ENCODE assay signal across 1 cellular context in the genomic region with DNA sequence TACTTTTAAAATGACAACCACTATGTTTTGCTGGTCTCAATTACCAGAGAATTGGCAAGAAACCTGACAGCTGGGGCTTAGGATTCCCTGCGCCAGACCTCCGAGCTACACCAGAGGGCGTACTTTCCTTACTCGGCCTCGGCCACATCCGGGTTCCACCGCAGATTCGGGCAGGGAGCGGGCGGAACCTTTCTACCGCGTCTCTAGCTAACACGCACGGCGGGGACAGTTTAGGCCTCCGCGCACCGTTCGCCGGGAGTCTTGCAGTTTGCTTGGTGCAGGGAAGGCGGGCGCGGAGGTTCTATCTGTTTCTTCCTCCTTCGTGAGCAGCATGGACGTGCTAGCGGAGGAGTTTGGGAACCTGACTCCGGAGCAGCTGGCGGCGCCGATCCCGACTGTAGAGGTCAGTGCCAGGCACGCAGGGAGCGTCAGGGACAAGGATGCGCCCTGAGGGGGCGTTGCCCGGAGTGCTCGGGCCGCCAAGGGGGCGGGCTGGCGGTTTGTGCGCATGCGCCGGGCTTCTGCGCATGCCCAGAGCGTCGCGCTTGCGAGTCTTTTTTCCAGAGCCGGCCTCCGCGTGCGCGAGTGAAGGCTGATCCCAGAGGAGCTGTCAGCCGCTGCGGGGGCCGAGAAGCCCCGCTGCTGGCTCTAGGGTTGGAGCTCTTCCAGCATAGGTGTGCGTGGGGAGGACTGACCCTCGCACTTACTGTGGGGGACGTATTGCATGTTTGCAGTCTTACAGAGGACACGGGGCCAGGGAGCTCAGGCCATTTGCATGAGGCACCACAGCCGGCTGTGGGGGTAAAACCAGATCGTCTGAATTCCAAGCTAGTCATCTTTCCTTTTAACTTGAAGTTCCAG.
TF ChIP-seq lines count a peak whose summit lies in the region.

POLR3B (plus strand) TSS at position 200 of the 861 bp plus-strand sequence; CDS start at position 332, 132 bp downstream.

TF ChIP-seq in GM12878, 131 proteins besides CTCF, POLR2A, EP300 and RAD21 (continued from another document and continues in another):
- peak; percentile 51 for TF ChIP-seq BCL3 (IDR thresholded peaks at IDR 0.05; ENCODE audit: borderline replicate concordance, insufficient read depth, low read depth, low read length, poor library complexity, severe bottlenecking)
- peak; percentile 64 for TF ChIP-seq MEF2B (IDR thresholded peaks at IDR 0.05; ENCODE audit: partially characterized antibody, poor library complexity, severe bottlenecking)
- peak; percentile 72 for TF ChIP-seq TCF12 (IDR thresholded peaks at IDR 0.05; ENCODE audit: low read depth, low read length)
- TF ChIP-seq CEBPB (IDR thresholded peaks at IDR 0.05; ENCODE audit: borderline replicate concordance in 1 of 2, low read depth in 2 of 2, low read length in 2 of 2): no peak
- TF ChIP-seq ZNF207 (IDR thresholded peaks at IDR 0.05; ENCODE audit: borderline replicate concordance): peak; percentile 88; the same call in 1 of the 2 replicates
- TF ChIP-seq POLR2AphosphoS2 (IDR thresholded peaks at IDR 0.05; ENCODE audit: low read depth, low read length): peak; percentile 76; the same call in 1 of the 2 replicates
- no peak for TF ChIP-seq MYB (IDR thresholded peaks at IDR 0.05; ENCODE audit: borderline replicate concordance, low read depth, low read length)
- peak; percentile 86 for TF ChIP-seq RELA (IDR thresholded peaks at IDR 0.05; ENCODE audit: borderline replicate concordance, partially characterized antibody)
- peak; percentile 49 to 70; a peak in 3 of 4 replicates for TF ChIP-seq BHLHE40 (IDR thresholded peaks at IDR 0.05; ENCODE audit: borderline replicate concordance in 1 of 2, low read depth in 2 of 2, low read length in 1 of 2)
- TF ChIP-seq SPI1 (IDR thresholded peaks at IDR 0.05; ENCODE audit: borderline replicate concordance, insufficient read depth, low read depth, low read length): no peak
- TF ChIP-seq NR2C1 (IDR thresholded peaks at IDR 0.05): peak; percentile 60
- no peak for TF ChIP-seq CBX3 (IDR thresholded peaks at IDR 0.05; ENCODE audit: borderline replicate concordance, low read depth)
- no peak for TF ChIP-seq HDAC6 (IDR thresholded peaks at IDR 0.05; ENCODE audit: unreplicated experiment)
- peak; percentile 24 to 89; a peak in 2 of 4 replicates for TF ChIP-seq SRF (IDR thresholded peaks at IDR 0.05; ENCODE audit: low read depth in 2 of 2, low read length in 2 of 2)
- TF ChIP-seq IRF4 (IDR thresholded peaks at IDR 0.05; ENCODE audit: low read depth, low read length): peak; percentile 85
- TF ChIP-seq SREBF1 (IDR thresholded peaks at IDR 0.05; ENCODE audit: low read length): peak; percentile 54; the same call in 1 of the 2 replicates
- TF ChIP-seq GABPA (IDR thresholded peaks at IDR 0.05; ENCODE audit: low read depth): peak; percentile 94
- TF ChIP-seq RFX5 (IDR thresholded peaks at IDR 0.05; ENCODE audit: low read depth, low read length): peak; percentile 64; the same call in 1 of the 2 replicates
- TF ChIP-seq, protein P1, sequence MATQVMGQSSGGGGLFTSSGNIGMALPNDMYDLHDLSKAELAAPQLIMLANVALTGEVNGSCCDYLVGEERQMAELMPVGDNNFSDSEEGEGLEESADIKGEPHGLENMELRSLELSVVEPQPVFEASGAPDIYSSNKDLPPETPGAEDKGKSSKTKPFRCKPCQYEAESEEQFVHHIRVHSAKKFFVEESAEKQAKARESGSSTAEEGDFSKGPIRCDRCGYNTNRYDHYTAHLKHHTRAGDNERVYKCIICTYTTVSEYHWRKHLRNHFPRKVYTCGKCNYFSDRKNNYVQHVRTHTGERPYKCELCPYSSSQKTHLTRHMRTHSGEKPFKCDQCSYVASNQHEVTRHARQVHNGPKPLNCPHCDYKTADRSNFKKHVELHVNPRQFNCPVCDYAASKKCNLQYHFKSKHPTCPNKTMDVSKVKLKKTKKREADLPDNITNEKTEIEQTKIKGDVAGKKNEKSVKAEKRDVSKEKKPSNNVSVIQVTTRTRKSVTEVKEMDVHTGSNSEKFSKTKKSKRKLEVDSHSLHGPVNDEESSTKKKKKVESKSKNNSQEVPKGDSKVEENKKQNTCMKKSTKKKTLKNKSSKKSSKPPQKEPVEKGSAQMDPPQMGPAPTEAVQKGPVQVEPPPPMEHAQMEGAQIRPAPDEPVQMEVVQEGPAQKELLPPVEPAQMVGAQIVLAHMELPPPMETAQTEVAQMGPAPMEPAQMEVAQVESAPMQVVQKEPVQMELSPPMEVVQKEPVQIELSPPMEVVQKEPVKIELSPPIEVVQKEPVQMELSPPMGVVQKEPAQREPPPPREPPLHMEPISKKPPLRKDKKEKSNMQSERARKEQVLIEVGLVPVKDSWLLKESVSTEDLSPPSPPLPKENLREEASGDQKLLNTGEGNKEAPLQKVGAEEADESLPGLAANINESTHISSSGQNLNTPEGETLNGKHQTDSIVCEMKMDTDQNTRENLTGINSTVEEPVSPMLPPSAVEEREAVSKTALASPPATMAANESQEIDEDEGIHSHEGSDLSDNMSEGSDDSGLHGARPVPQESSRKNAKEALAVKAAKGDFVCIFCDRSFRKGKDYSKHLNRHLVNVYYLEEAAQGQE (IDR thresholded peaks at IDR 0.05; ENCODE audit: low read depth, low read length): no peak
- no peak; a peak in 1 of 4 replicates for TF ChIP-seq ETV6 (conservative IDR thresholded peaks at IDR 0.05 in 1 of 2, IDR thresholded peaks at IDR 0.05 in 1 of 2; ENCODE audit: borderline replicate concordance in 1 of 2, low read depth in 1 of 2)
- TF ChIP-seq BCLAF1 (IDR thresholded peaks at IDR 0.05): no peak
- TF ChIP-seq, protein P2, sequence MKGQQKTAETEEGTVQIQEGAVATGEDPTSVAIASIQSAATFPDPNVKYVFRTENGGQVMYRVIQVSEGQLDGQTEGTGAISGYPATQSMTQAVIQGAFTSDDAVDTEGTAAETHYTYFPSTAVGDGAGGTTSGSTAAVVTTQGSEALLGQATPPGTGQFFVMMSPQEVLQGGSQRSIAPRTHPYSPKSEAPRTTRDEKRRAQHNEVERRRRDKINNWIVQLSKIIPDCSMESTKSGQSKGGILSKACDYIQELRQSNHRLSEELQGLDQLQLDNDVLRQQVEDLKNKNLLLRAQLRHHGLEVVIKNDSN (IDR thresholded peaks at IDR 0.05; ENCODE audit: borderline replicate concordance, extremely low read length, insufficient read depth, low read depth, low read length): no peak
- TF ChIP-seq TARDBP (IDR thresholded peaks at IDR 0.05; ENCODE audit: borderline replicate concordance): peak; percentile 69; the same call in 1 of the 2 replicates
- no peak for TF ChIP-seq MTA3 (IDR thresholded peaks at IDR 0.05; ENCODE audit: borderline replicate concordance, low read length)
- peak; percentile 55 for TF ChIP-seq ATF7 (IDR thresholded peaks at IDR 0.05; ENCODE audit: low read depth)
- peak; percentile 73 for TF ChIP-seq CREB1 (IDR thresholded peaks at IDR 0.05; ENCODE audit: low read depth)
- no peak for TF ChIP-seq CHD4 (IDR thresholded peaks at IDR 0.05)
- peak; percentile 87 for TF ChIP-seq CBFB (IDR thresholded peaks at IDR 0.05; ENCODE audit: low read depth)
- TF ChIP-seq, protein P3, sequence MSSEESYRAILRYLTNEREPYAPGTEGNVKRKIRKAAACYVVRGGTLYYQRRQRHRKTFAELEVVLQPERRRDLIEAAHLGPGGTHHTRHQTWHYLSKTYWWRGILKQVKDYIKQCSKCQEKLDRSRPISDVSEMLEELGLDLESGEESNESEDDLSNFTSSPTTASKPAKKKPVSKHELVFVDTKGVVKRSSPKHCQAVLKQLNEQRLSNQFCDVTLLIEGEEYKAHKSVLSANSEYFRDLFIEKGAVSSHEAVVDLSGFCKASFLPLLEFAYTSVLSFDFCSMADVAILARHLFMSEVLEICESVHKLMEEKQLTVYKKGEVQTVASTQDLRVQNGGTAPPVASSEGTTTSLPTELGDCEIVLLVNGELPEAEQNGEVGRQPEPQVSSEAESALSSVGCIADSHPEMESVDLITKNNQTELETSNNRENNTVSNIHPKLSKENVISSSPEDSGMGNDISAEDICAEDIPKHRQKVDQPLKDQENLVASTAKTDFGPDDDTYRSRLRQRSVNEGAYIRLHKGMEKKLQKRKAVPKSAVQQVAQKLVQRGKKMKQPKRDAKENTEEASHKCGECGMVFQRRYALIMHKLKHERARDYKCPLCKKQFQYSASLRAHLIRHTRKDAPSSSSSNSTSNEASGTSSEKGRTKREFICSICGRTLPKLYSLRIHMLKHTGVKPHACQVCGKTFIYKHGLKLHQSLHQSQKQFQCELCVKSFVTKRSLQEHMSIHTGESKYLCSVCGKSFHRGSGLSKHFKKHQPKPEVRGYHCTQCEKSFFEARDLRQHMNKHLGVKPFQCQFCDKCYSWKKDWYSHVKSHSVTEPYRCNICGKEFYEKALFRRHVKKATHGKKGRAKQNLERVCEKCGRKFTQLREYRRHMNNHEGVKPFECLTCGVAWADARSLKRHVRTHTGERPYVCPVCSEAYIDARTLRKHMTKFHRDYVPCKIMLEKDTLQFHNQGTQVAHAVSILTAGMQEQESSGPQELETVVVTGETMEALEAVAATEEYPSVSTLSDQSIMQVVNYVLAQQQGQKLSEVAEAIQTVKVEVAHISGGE (CRISPR knock-in tag; IDR thresholded peaks at IDR 0.05): peak; percentile 93
- TF ChIP-seq NBN (IDR thresholded peaks at IDR 0.05): peak; percentile 98
- peak; percentile 99 for TF ChIP-seq IKZF1 (conservative IDR thresholded peaks at IDR 0.05)
- TF ChIP-seq ZNF687 (IDR thresholded peaks at IDR 0.05): peak; percentile 65
- no peak for TF ChIP-seq USF2 (IDR thresholded peaks at IDR 0.05; ENCODE audit: borderline replicate concordance, low read depth, low read length)
- TF ChIP-seq YY1 (IDR thresholded peaks at IDR 0.05; ENCODE audit: low read depth, low read length): peak; percentile 88
- peak; percentile 92 for TF ChIP-seq SIN3A (IDR thresholded peaks at IDR 0.05; ENCODE audit: low read depth, low read length)
- no peak for TF ChIP-seq SMAD1 (IDR thresholded peaks at IDR 0.05; ENCODE audit: low read depth, partially characterized antibody)
- TF ChIP-seq LARP7 (IDR thresholded peaks at IDR 0.05): peak; percentile 96
- no peak for TF ChIP-seq ZNF622 (IDR thresholded peaks at IDR 0.05)
- TF ChIP-seq TBL1XR1 (IDR thresholded peaks at IDR 0.05; ENCODE audit: low read depth, low read length): peak; percentile 68; the same call in 1 of the 2 replicates
- peak; percentile 80 for TF ChIP-seq NR2F1 (conservative IDR thresholded peaks at IDR 0.05)
- no peak for TF ChIP-seq MTA2 (IDR thresholded peaks at IDR 0.05; ENCODE audit: low read depth)
- peak; percentile 38 to 76 for TF ChIP-seq EGR1 (IDR thresholded peaks at IDR 0.05; ENCODE audit: borderline replicate concordance in 1 of 2, low read depth in 2 of 2, low read length in 2 of 2)
- peak; percentile 89 for TF ChIP-seq NRF1 (conservative IDR thresholded peaks at IDR 0.05; ENCODE audit: low read depth, low read length)
